1 cellular context compared by ENCODE assay signal in the genomic region with DNA sequence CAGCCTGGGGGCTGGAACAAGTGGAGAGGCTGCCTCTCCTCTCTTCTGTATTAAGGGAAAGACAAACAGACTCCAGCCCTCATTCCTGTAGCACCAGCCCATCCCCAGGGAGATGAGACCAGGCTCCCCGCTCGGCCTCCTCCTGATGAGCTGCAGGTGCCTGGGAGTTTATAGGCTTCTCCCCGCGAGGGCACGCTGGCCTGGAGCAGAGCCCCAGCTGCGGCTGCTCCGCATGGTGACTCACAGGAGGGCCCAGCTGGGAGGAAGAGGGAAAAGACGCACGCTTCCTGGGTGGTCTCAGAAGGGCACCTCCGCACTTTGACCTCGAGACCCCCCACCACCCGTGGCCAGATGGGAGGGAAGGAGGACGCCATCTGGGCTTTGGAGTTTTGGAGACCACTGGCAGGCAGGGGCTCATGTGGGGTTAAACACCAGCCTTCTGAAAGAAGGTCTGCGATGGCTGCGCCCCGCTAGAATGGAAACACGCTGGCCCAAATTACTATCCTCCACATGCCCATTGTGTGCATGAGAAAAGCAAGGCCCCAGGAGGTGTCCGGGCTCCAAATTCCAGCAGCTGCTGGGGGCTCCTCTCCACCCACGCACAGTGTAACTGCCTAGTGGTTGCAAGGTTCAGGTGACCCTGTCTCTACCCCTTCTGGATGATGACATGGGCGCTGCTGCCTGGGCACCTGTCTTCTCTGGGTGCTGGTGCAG.
TF ChIP-seq lines count a peak whose summit lies in the region.

No MANE protein-coding gene starts in this region.

TF ChIP-seq in GM23338, 12 proteins besides CTCF, POLR2A, EP300 and RAD21 (continued from another document):
- TF ChIP-seq ZNF462 (CRISPR knock-in tag; IDR thresholded peaks at IDR 0.05) (no peak), ZNF114 (CRISPR knock-in tag; IDR thresholded peaks at IDR 0.05) (no peak), POLR2AphosphoS5 (IDR thresholded peaks at IDR 0.05; ENCODE audit: low read depth) (no peak), REST (IDR thresholded peaks at IDR 0.05; ENCODE audit: unreplicated experiment) (no peak), EZH2phosphoT487 (IDR thresholded peaks at IDR 0.05; ENCODE audit: unreplicated experiment) (no peak), ZNF331 (CRISPR knock-in tag; IDR thresholded peaks at IDR 0.05; ENCODE audit: low read depth) (no peak), STAT1 (IDR thresholded peaks at IDR 0.05; ENCODE audit: unreplicated experiment) (no peak), NANOG (IDR thresholded peaks at IDR 0.05; ENCODE audit: borderline replicate concordance) (no peak), EZH2 (IDR thresholded peaks at IDR 0.05; ENCODE audit: low read depth, unreplicated experiment) (no peak)
TF ChIP-seq in GM23338: peak in this region for 0.
